26 cellular contexts compared by ENCODE assay signal in the genomic region with DNA sequence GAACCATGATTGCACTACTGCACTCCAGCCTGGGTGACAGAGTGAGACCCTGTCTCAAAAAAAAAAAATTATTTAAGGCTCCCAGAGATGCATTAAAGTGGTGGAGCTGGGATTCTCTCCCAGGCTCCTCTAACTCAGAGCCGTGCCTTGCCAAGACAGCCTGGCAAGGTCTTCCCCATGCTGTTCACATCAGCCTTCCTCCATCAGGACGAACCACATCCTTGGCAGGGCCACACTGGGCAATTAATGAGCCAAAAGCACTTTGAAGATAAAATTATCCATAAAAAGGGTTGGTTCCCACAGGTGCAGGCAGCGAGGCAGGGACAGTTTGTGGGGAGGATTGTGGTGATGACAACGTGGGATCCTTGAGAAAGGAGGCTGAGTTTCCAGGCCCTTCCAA. TPM values are rescaled to one million over a fixed set of nuclear protein-coding genes. Genes with fewer than 3 reads are reported as not detected.
"Had no signal": no experiment of that assay in that cellular context is flagged by ENCODE, and none has a peak within 500 bp of the region (broad histone marks: within the 10 kb centered on the region; RNA-seq: fewer than 3 reads in every experiment).

No MANE protein-coding gene starts in this region.

- H3K9me3 ChIP-seq: body of pancreas, heart right ventricle, lower lobe of right lung, prostate gland, suprapubic skin, tibial nerve had no signal

- ATAC-seq: activated naive CD8-positive, alpha-beta T cell treated with anti-CD3 and anti-CD28 coated beads, Interleukin-2, amount 50 U/mL, for 24 hours; body of pancreas; left colon; naive thymus-derived CD4-positive, alpha-beta T cell; stimulated activated effector memory CD8-positive, alpha-beta T cell treated with anti-CD3 and anti-CD28 coated beads, Interleukin-12 subunit alpha, Interleukin-12 subunit beta, amount 100 ng/mL, for 72 hours; stimulated activated naive CD8-positive, alpha-beta T cell treated with anti-CD3 and anti-CD28 coated beads, Interleukin-15, amount 100 ng/mL, for 72 hours had no signal

- DNase-seq: activated CD4-positive, alpha-beta memory T cell treated with anti-CD3 and anti-CD28 coated beads, Interleukin-2, amount 10 ng/mL, durations not matched to agents 7 days and 5 days; activated CD4-positive, alpha-beta T cell treated with anti-CD3 and anti-CD28 coated beads for 48 hours; activated gamma-delta T cell; activated naive CD4-positive, alpha-beta T cell treated with anti-CD3 and anti-CD28 coated beads, Interleukin-2, amount 50 U/mL, for 16 hours; activated naive CD8-positive, alpha-beta T cell treated with anti-CD3 and anti-CD28 coated beads, Interleukin-2, amount 50 U/mL, for 24 hours; activated T-cell treated with anti-CD3 and anti-CD28 coated beads for 4 hours; foreskin fibroblast; heart right ventricle; islet precursor cell; left colon; lower lobe of right lung; naive thymus-derived CD4-positive, alpha-beta T cell; occipital lobe; stimulated activated CD4-positive, alpha-beta T cell treated with anti-CD3 and anti-CD28 coated beads, Interleukin-1b, Interleukin-23, amount 100 ng/mL, for 48 hours; stimulated activated naive CD8-positive, alpha-beta T cell treated with anti-CD3 and anti-CD28 coated beads, Interleukin-15, amount 100 ng/mL, for 72 hours; T-helper 2 cell had no signal

- H3K36me3 ChIP-seq: cardiac muscle cell, heart right ventricle, lower lobe of right lung, prostate gland, suprapubic skin, tibial nerve had no signal

- H3K4me1 ChIP-seq: body of pancreas, heart right ventricle, lower lobe of right lung, prostate gland, tibial nerve had no signal

- H3K4me3 ChIP-seq: body of pancreas, cardiac muscle cell, heart right ventricle, lower lobe of right lung, prostate gland, suprapubic skin, tibial nerve had no signal

- H3K27me3 ChIP-seq: body of pancreas, suprapubic skin had no signal

- H3K27ac ChIP-seq: body of pancreas, cardiac muscle cell, lower lobe of right lung, suprapubic skin, tibial nerve had no signal

RNA-seq across cellular contexts. Expression of gene MT4, which starts 25.2 kb away (rescaled TPM):
- total RNA-seq: activated CD4-positive, alpha-beta memory T cell treated with anti-CD3 and anti-CD28 coated beads, Interleukin-2, amount 10 ng/mL, durations not matched to agents 7 days and 5 days; activated T-helper 1 cell treated with anti-CD3 and anti-CD28 coated beads, Interleukin-12 subunit alpha, Interleukin-12 subunit beta, Interleukin-2, Interleukin-4 antibody, amounts not matched to agents 30 ng/mL and 10 ng/mL and 1 ng/mL, durations not matched to agents 14 hours and 24 hours and 36 hours; body of pancreas; cardiac muscle cell; cerebellum; epithelial cell of proximal tubule; heart right ventricle; left colon; lower lobe of right lung; naive thymus-derived CD4-positive, alpha-beta T cell; neural crest cell; occipital lobe; prostate gland; tibial nerve had no signal
- polyA plus RNA-seq: cardiac muscle cell; heart right ventricle; naive thymus-derived CD4-positive, alpha-beta T cell had no signal

RNA-seq across cellular contexts. Expression of gene MT3, which starts 49.7 kb away (rescaled TPM):
- total RNA-seq: body of pancreas, cardiac muscle cell, lower lobe of right lung, neural crest cell, suprapubic skin had no signal
